Comparison of ENCODE assay signal across 1 cellular context in the genomic region with DNA sequence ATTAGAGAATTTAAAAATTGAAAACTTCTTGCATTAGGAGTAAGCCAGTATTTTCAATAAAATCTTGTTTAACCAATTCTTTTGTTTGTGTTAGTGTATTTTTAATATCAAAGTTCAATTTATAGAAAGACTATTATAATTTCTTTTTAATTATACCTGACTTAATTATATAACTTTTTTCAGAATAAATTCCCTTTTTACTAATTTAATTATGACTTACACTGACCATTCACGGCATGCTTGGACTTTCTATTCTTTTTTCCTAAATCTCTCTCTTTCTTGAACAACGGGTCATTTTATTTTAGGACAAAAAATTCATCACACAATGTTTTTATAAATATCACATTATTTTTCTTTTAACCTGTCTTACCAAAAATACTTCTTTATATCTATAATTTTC.
TF ChIP-seq lines count a peak whose summit lies in the region.

No MANE protein-coding gene starts in this region.

TF ChIP-seq in HepG2, 621 proteins besides CTCF, POLR2A, EP300 and RAD21 (continued from another document):
- TF ChIP-seq CEBPZ (IDR thresholded peaks at IDR 0.05; ENCODE audit: low read length) (peak; percentile 64; the same call in 1 of the 2 replicates), ZFP36 (IDR thresholded peaks at IDR 0.05; ENCODE audit: borderline replicate concordance, low read depth, low read length, partially characterized antibody) (peak; percentile 97), ZNF512 (CRISPR knock-in tag; IDR thresholded peaks at IDR 0.05) (no peak)
TF ChIP-seq in HepG2: peak in this region for 2.
